8 cellular contexts compared by ENCODE assay signal in genomic region chr1:21291184-21291583, GRCh38. TPM values are rescaled to one million over a fixed set of nuclear protein-coding genes. Genes with fewer than 3 reads are reported as not detected.
DNase-seq lines count a peak whose midpoint lies in the region; ATAC-seq and TF ChIP-seq lines count a peak whose summit lies in the region.
"Had no signal": no experiment of that assay in that cellular context is flagged by ENCODE, and none has a peak within 500 bp of the region (broad histone marks: within the 10 kb centered on the region; RNA-seq: fewer than 3 reads in every experiment).

No MANE protein-coding gene starts in this region.

- TF ChIP-seq POLR2A in prostate gland (IDR thresholded peaks at IDR 0.05), result no peak

- H3K36me3 ChIP-seq in ES-I3 (ENCODE audit: insufficient read depth, low read length) (no peaks in the 10 kb centered on the region), NT2/D1 (ENCODE audit: insufficient read depth, insufficient read length, low read length) (peaks cover 7% of the 10 kb centered on the region), prostate gland (no peaks in the 10 kb centered on the region), trophoblast cell (ENCODE audit: control insufficient read depth in 1 of 2, insufficient read depth in 2 of 2, low read length in 2 of 2) (no peaks in the 10 kb centered on the region)

- no peaks in the 10 kb centered on the region for H3K36me3 Mint-ChIP-seq in dendritic cell treated with granulocyte-macrophage colony-stimulating factor and Interleukin-4, amounts not matched to agents 40 ng/mL and 50 ng/mL, for 4 days (ENCODE audit: low read depth)

- H3K9me3 ChIP-seq in ES-I3 (ENCODE audit: control insufficient read depth, insufficient read depth, low read length), result no peaks in the 10 kb centered on the region
- H3K9me3 ChIP-seq in NT2/D1 (ENCODE audit: insufficient read depth, low read length), result no peaks in the 10 kb centered on the region
- H3K9me3 ChIP-seq in prostate gland, result no peaks in the 10 kb centered on the region
- no peaks in the 10 kb centered on the region for H3K9me3 ChIP-seq in trophoblast cell (ENCODE audit: insufficient read depth, low read depth, low read length)

- no peak overlapping the region for H2BK12ac ChIP-seq in trophoblast cell (ENCODE audit: low read length)

- H3K14ac ChIP-seq in trophoblast cell (ENCODE audit: low read length), result no peak overlapping the region

- peaks cover 26% of the 10 kb centered on the region for H3K4me1 ChIP-seq in ES-I3 (ENCODE audit: insufficient read depth, low read length)
- peaks cover 10% of the 10 kb centered on the region for H3K4me1 ChIP-seq in NT2/D1 (ENCODE audit: insufficient read depth, insufficient read length)
- H3K4me1 ChIP-seq in prostate gland (replicated peaks), result no peaks in the 10 kb centered on the region
- H3K4me1 ChIP-seq in trophoblast cell (ENCODE audit: control insufficient read depth in 1 of 2, insufficient read depth in 2 of 2, low read length in 2 of 2), result peaks cover 5 to 8% of the 10 kb centered on the region in 2 experiments

- H4K12ac ChIP-seq in trophoblast cell (ENCODE audit: low read depth, low read length), result no peak overlapping the region

- no peak overlapping the region for H2AK5ac ChIP-seq in trophoblast cell (ENCODE audit: low read length)

- peaks cover 63% of the 10 kb centered on the region for H3K4me1 Mint-ChIP-seq in dendritic cell treated with granulocyte-macrophage colony-stimulating factor and Interleukin-4, amounts not matched to agents 40 ng/mL and 50 ng/mL, for 4 days (ENCODE audit: low read depth)

- H3K27ac ChIP-seq in prostate gland, result peak overlapping the region; percentile 78 to 79
- no peak overlapping the region for H3K27ac ChIP-seq in trophoblast cell (ENCODE audit: low read depth, low read length)

- DNase-seq in NT2/D1 (ENCODE audit: low read depth, low spot score) (no peak), prostate gland (ENCODE audit: low spot score) (no peak), trophoblast cell (no peak), KG1 (lab: John Stamatoyannopoulos, UW) (no peak)
- DNase-seq: NCI-H1048 had no signal

- no peak overlapping the region for H2BK120ac ChIP-seq in trophoblast cell (ENCODE audit: insufficient read depth, low read length, poor library complexity)

- intact Hi-C loops in dendritic cell treated with granulocyte-macrophage colony-stimulating factor and Interleukin-4, amounts not matched to agents 40 ng/mL and 50 ng/mL, for 4 days (cut with micrococcal nuclease), result loop anchor here (5.0 kb wide), 1 partner anchor 41 kb away; no protein-coding TSS in a partner anchor
- intact Hi-C loops in prostate gland (cut with DNase I), result no loop called here

- no peak overlapping the region for H3K4me2 ChIP-seq in trophoblast cell (ENCODE audit: low read length)

- peak overlapping the region; percentile 60 for H3K4me3 Mint-ChIP-seq in dendritic cell treated with granulocyte-macrophage colony-stimulating factor and Interleukin-4, amounts not matched to agents 40 ng/mL and 50 ng/mL, for 4 days

- no peak overlapping the region for H3K4ac ChIP-seq in trophoblast cell (ENCODE audit: low read depth, low read length)

- peak overlapping the region; percentile 37 for H3K27ac Mint-ChIP-seq in dendritic cell treated with granulocyte-macrophage colony-stimulating factor and Interleukin-4, amounts not matched to agents 40 ng/mL and 50 ng/mL, for 4 days

- H3K9ac ChIP-seq in ES-I3 (ENCODE audit: low read depth, low read length), result peak overlapping the region; percentile 54; the same call in 1 of the 2 replicates
- peak overlapping the region; percentile 61 for H3K9ac ChIP-seq in NT2/D1 (ENCODE audit: insufficient read length, low read depth)
- H3K9ac ChIP-seq in trophoblast cell (ENCODE audit: low read length), result no peak overlapping the region

- no peak overlapping the region for H4K91ac ChIP-seq in trophoblast cell (ENCODE audit: low read depth, low read length)

- H3K79me1 ChIP-seq in trophoblast cell (ENCODE audit: low read length), result peaks cover 5% of the 10 kb centered on the region

- no peaks in the 10 kb centered on the region for H3K9me3 Mint-ChIP-seq in dendritic cell treated with granulocyte-macrophage colony-stimulating factor and Interleukin-4, amounts not matched to agents 40 ng/mL and 50 ng/mL, for 4 days

- 88% methylated on average over 8 of the region's 8 CpGs for WGBS in prostate gland
- WGBS in trophoblast cell (ENCODE audit: extremely low coverage, insufficient coverage, insufficient read length), result no CpG with 5 or more reads among the region's 8 CpGs

- no peak overlapping the region for H3K23ac ChIP-seq in trophoblast cell (ENCODE audit: low read length)

- H4K8ac ChIP-seq in trophoblast cell (ENCODE audit: low read depth, low read length), result no peak overlapping the region

- H2AFZ ChIP-seq in trophoblast cell (ENCODE audit: insufficient read depth, low read length, poor library complexity), result no peak overlapping the region

- TF ChIP-seq CTCF in prostate gland (IDR thresholded peaks at IDR 0.05), result no peak

- no peak for ATAC-seq in HG02798 (IDR thresholded peaks at IDR 0.05; ENCODE audit: poor library complexity, unreplicated experiment)

- no peak overlapping the region for H3K4me3 ChIP-seq in NT2/D1 (ENCODE audit: insufficient read length, low read depth)
- H3K4me3 ChIP-seq in prostate gland, result no peak overlapping the region
- no peak overlapping the region for H3K4me3 ChIP-seq in trophoblast cell (ENCODE audit: low read depth, low read length)

- no peaks in the 10 kb centered on the region for H3K27me3 ChIP-seq in NT2/D1 (ENCODE audit: insufficient read depth, insufficient read length)
- no peaks in the 10 kb centered on the region for H3K27me3 ChIP-seq in prostate gland (replicated peaks; ENCODE audit: insufficient read depth)
- H3K27me3 ChIP-seq in trophoblast cell (ENCODE audit: insufficient read depth, low read length), result no peaks in the 10 kb centered on the region

- no peak overlapping the region for H3K18ac ChIP-seq in trophoblast cell (ENCODE audit: low read length)

- H3K79me2 ChIP-seq in trophoblast cell (ENCODE audit: control insufficient read depth, insufficient read depth, low read length, poor library complexity), result peaks cover 6% of the 10 kb centered on the region

- H3K27me3 Mint-ChIP-seq in dendritic cell treated with granulocyte-macrophage colony-stimulating factor and Interleukin-4, amounts not matched to agents 40 ng/mL and 50 ng/mL, for 4 days, result peaks cover 37% of the 10 kb centered on the region

- no peak overlapping the region for H2BK5ac ChIP-seq in trophoblast cell (ENCODE audit: low read depth, low read length, poor library complexity)

RNA-seq across cellular contexts. Expression of gene ECE1, which starts 0.9 kb away (rescaled TPM):
- total RNA-seq in prostate gland, result 100 to 1,000 TPM; 113 to 146 TPM
- 50.0 and 52.3 TPM in 2 replicates for polyA plus RNA-seq in trophoblast cell (2013)
